ENCODE assay signal across 11 cellular contexts in genomic region chr2:174581543-174581942, GRCh38. TPM values are rescaled to one million over a fixed set of nuclear protein-coding genes. Genes with fewer than 3 reads are reported as not detected.
DNase-seq lines count a peak whose midpoint lies in the region; ATAC-seq and TF ChIP-seq lines count a peak whose summit lies in the region.
"Had no signal": no experiment of that assay in that cellular context is flagged by ENCODE, and none has a peak within 500 bp of the region (broad histone marks: within the 10 kb centered on the region; RNA-seq: fewer than 3 reads in every experiment).

No MANE protein-coding gene starts in this region.

- H3K9me3 Mint-ChIP-seq in activated CD4-positive, alpha-beta memory T cell treated with anti-CD3 and anti-CD28 coated beads for 36 hours = no peaks in the 10 kb centered on the region
- no peaks in the 10 kb centered on the region for H3K9me3 Mint-ChIP-seq in mesothelial cell of epicardium

- peak overlapping the region; percentile 60 for H3K27ac ChIP-seq in left ventricle myocardium inferior (replicated peaks)
- H3K27ac ChIP-seq: foreskin keratinocyte had no signal

- CTCF ChIA-PET in activated CD4-positive, alpha-beta memory T cell treated with anti-CD3 and anti-CD28 coated beads for 36 hours (lab: Charles Lee) = interaction anchor here (0.7 to 8.0 kb wide), 10 partner anchors 9 to 118 kb away, joined by 3 to 116 read pairs (median 5); no protein-coding TSS in a partner anchor

- ATAC-seq in GM18868 (IDR thresholded peaks at IDR 0.05; ENCODE audit: unreplicated experiment) (no peak), HG03378 (IDR thresholded peaks at IDR 0.05; ENCODE audit: unreplicated experiment) (no peak)
- ATAC-seq: foreskin keratinocyte had no signal

- peaks cover 81% of the 10 kb centered on the region for H3K4me1 Mint-ChIP-seq in activated CD4-positive, alpha-beta memory T cell treated with anti-CD3 and anti-CD28 coated beads for 36 hours (ENCODE audit: low read depth)
- peaks cover 17% of the 10 kb centered on the region for H3K4me1 Mint-ChIP-seq in mesothelial cell of epicardium

- H3K27me3 Mint-ChIP-seq in activated CD4-positive, alpha-beta memory T cell treated with anti-CD3 and anti-CD28 coated beads for 36 hours = no peaks in the 10 kb centered on the region
- no peaks in the 10 kb centered on the region for H3K27me3 Mint-ChIP-seq in mesothelial cell of epicardium (ENCODE audit: low read depth)

- DNase-seq in left ventricle myocardium inferior = no peak
- DNase-seq in cardiac septum (ENCODE audit: low spot score) = no peak
- no peak for DNase-seq in activated CD4-positive, alpha-beta memory T cell treated with anti-CD3 and anti-CD28 coated beads for 36 hours
- DNase-seq in mesothelial cell of epicardium (ENCODE audit: low spot score in 2 of 2, unreplicated experiment in 2 of 2) = no peak
- no peak for DNase-seq in amniotic stem cell (lab: John Stamatoyannopoulos, UW)
- no peak for DNase-seq in NCI-H226
- DNase-seq: DMS79 treated with DMSO at 0.1 percent for 48 hours, foreskin keratinocyte, NCI-H2029 treated with DMSO at 0.1 percent for 48 hours had no signal

- H3K4me3 Mint-ChIP-seq in activated CD4-positive, alpha-beta memory T cell treated with anti-CD3 and anti-CD28 coated beads for 36 hours = no peak overlapping the region
- no peak overlapping the region for H3K4me3 Mint-ChIP-seq in mesothelial cell of epicardium

- TF ChIP-seq CTCF in left ventricle myocardium inferior (IDR thresholded peaks at IDR 0.05; ENCODE audit: borderline replicate concordance) (no peak), mesothelial cell of epicardium (IDR thresholded peaks at IDR 0.05; ENCODE audit: unreplicated experiment) (no peak)

- intact Hi-C loops in left ventricle myocardium inferior (cut with micrococcal nuclease) = no loop called here
- intact Hi-C loops in cardiac septum (cut with DNase I) = no loop called here
- intact Hi-C loops in activated CD4-positive, alpha-beta memory T cell treated with anti-CD3 and anti-CD28 coated beads for 36 hours (cut with micrococcal nuclease) = no loop called here

- H3K4me3 ChIP-seq in left ventricle myocardium inferior = no peak overlapping the region

- H3K4me1 ChIP-seq in left ventricle myocardium inferior = peaks cover 13% of the 10 kb centered on the region
- H3K4me1 ChIP-seq: foreskin keratinocyte had no signal

- H3K27me3 ChIP-seq in left ventricle myocardium inferior (ENCODE audit: low read depth) = no peaks in the 10 kb centered on the region
- H3K27me3 ChIP-seq: foreskin keratinocyte had no signal

- peaks cover 55% of the 10 kb centered on the region for H3K36me3 ChIP-seq in left ventricle myocardium inferior

- H3K27ac Mint-ChIP-seq in activated CD4-positive, alpha-beta memory T cell treated with anti-CD3 and anti-CD28 coated beads for 36 hours = peak overlapping the region; percentile 74
- peak overlapping the region; percentile 7 for H3K27ac Mint-ChIP-seq in mesothelial cell of epicardium

- H3K36me3 Mint-ChIP-seq in activated CD4-positive, alpha-beta memory T cell treated with anti-CD3 and anti-CD28 coated beads for 36 hours = peaks cover 47% of the 10 kb centered on the region
- H3K36me3 Mint-ChIP-seq in mesothelial cell of epicardium = peaks cover 10% of the 10 kb centered on the region

- POLR2A ChIA-PET in activated CD4-positive, alpha-beta memory T cell treated with anti-CD3 and anti-CD28 coated beads for 36 hours (lab: Charles Lee) = interaction anchor here (0.8 to 7.7 kb wide), 3 partner anchors 10 to 25 kb away, joined by 3 to 53 read pairs (median 5); partner anchors contain the start of gene WIPF1

- H3K9me3 ChIP-seq in left ventricle myocardium inferior (replicated peaks) = no peaks in the 10 kb centered on the region

RNA-seq across cellular contexts. Expression of gene WIPF1, which starts 16.1 kb away (rescaled TPM):
- total RNA-seq in left ventricle myocardium inferior (15.0 TPM), cardiac septum (20.9 TPM), mesothelial cell of epicardium (19.0 to 21.1 TPM (median 20.6 TPM) in 3 replicates)
- 100 to 1,000 TPM; 170 to 183 TPM for total RNA-seq in activated CD4-positive, alpha-beta memory T cell treated with anti-CD3 and anti-CD28 coated beads for 36 hours
